In the genomic region with DNA sequence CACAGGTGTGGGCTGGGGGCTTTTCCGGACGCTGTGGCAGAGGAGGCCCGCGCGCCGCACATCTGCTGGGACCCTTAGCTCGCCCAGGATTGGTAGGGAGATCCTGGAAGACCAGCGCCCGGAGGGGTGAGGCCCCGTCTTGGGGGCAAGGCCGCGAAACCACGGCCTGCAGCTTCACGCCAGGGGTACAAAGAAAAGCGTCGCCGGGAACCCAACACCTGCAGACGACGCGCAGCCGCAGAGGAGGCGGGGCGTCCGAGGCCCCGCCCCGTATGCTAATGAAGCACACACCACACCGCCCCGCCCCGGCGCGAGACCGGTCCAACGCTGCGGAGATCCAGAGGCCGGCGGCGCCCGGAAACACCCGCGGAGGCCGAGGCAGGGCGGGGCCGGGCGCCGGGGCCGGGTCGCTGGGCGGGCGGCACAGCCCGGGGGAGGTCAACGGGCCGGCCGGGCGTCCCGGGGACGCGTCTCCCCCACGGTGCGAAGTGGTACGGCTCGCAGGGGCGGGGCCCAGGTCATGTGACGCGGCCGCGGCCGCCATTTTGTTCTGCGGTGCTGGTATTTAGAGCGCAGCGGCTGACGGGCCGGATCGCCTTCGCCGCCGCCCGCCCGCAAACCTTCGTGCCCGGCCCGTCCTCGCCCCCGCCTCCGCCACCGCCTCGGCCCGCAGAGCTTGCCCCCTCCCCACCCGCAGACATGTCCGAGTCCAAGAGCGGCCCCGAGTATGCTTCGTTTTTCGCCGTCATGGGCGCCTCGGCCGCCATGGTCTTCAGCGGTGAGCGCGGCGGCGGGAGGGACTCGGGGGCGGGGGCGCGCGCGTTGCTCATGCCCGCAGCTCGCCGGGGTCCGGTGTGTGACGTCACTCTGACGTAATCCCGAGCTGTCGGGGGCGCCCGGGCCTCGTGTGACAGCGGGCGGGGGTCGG, we compare ENCODE assay signal across 1 cellular context.
A peak's percentile ranks its signal among the peaks of the same experiment; 100 is the strongest.
TF ChIP-seq lines count a peak whose summit lies in the region.

A gene (plus strand): TSS at position 548 of the 928 bp plus-strand sequence. CDS start 152 bp downstream, at position 700.

TF ChIP-seq in A549, 52 proteins besides CTCF, POLR2A, EP300 and RAD21 (continued from another document):
- TF ChIP-seq, protein P1, sequence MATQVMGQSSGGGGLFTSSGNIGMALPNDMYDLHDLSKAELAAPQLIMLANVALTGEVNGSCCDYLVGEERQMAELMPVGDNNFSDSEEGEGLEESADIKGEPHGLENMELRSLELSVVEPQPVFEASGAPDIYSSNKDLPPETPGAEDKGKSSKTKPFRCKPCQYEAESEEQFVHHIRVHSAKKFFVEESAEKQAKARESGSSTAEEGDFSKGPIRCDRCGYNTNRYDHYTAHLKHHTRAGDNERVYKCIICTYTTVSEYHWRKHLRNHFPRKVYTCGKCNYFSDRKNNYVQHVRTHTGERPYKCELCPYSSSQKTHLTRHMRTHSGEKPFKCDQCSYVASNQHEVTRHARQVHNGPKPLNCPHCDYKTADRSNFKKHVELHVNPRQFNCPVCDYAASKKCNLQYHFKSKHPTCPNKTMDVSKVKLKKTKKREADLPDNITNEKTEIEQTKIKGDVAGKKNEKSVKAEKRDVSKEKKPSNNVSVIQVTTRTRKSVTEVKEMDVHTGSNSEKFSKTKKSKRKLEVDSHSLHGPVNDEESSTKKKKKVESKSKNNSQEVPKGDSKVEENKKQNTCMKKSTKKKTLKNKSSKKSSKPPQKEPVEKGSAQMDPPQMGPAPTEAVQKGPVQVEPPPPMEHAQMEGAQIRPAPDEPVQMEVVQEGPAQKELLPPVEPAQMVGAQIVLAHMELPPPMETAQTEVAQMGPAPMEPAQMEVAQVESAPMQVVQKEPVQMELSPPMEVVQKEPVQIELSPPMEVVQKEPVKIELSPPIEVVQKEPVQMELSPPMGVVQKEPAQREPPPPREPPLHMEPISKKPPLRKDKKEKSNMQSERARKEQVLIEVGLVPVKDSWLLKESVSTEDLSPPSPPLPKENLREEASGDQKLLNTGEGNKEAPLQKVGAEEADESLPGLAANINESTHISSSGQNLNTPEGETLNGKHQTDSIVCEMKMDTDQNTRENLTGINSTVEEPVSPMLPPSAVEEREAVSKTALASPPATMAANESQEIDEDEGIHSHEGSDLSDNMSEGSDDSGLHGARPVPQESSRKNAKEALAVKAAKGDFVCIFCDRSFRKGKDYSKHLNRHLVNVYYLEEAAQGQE (IDR thresholded peaks at IDR 0.05), result no peak
- TF ChIP-seq, protein P2, sequence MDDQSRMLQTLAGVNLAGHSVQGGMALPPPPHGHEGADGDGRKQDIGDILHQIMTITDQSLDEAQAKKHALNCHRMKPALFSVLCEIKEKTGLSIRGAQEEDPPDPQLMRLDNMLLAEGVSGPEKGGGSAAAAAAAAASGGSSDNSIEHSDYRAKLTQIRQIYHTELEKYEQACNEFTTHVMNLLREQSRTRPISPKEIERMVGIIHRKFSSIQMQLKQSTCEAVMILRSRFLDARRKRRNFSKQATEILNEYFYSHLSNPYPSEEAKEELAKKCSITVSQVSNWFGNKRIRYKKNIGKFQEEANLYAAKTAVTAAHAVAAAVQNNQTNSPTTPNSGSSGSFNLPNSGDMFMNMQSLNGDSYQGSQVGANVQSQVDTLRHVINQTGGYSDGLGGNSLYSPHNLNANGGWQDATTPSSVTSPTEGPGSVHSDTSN (IDR thresholded peaks at IDR 0.05), result no peak
- no peak for TF ChIP-seq CHD2 (IDR thresholded peaks at IDR 0.05; ENCODE audit: low read length, partially characterized antibody)
- TF ChIP-seq JUN (IDR thresholded peaks at IDR 0.05), result peak; percentile 64 to 94; a peak in 3 of 5 replicates
- no peak for TF ChIP-seq HOXB13 (CRISPR knock-in tag; IDR thresholded peaks at IDR 0.05; ENCODE audit: low read depth)
- peak; percentile 66 for TF ChIP-seq BHLHE40 (IDR thresholded peaks at IDR 0.05; ENCODE audit: low read depth, low read length)
- no peak for TF ChIP-seq SREBF2 (IDR thresholded peaks at IDR 0.05)
- TF ChIP-seq RFX5 (IDR thresholded peaks at IDR 0.05), result 0 out of 2 replicates have a peak, but pooled peaks have one; percentile 27
- no peak for TF ChIP-seq FOXS1 (CRISPR knock-in tag; IDR thresholded peaks at IDR 0.05)
- TF ChIP-seq, protein P3, sequence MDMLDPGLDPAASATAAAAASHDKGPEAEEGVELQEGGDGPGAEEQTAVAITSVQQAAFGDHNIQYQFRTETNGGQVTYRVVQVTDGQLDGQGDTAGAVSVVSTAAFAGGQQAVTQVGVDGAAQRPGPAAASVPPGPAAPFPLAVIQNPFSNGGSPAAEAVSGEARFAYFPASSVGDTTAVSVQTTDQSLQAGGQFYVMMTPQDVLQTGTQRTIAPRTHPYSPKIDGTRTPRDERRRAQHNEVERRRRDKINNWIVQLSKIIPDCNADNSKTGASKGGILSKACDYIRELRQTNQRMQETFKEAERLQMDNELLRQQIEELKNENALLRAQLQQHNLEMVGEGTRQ (IDR thresholded peaks at IDR 0.05), result peak; percentile 78
- TF ChIP-seq ZNF302 (CRISPR knock-in tag; IDR thresholded peaks at IDR 0.05), result no peak
- TF ChIP-seq EHMT2 (IDR thresholded peaks at IDR 0.05; ENCODE audit: low read depth), result no peak
- TF ChIP-seq, protein P4, sequence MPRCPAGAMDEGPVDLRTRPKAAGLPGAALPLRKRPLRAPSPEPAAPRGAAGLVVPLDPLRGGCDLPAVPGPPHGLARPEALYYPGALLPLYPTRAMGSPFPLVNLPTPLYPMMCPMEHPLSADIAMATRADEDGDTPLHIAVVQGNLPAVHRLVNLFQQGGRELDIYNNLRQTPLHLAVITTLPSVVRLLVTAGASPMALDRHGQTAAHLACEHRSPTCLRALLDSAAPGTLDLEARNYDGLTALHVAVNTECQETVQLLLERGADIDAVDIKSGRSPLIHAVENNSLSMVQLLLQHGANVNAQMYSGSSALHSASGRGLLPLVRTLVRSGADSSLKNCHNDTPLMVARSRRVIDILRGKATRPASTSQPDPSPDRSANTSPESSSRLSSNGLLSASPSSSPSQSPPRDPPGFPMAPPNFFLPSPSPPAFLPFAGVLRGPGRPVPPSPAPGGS (IDR thresholded peaks at IDR 0.05), result peak; percentile 87; the same call in 2 of the 3 replicates
- no peak for TF ChIP-seq FOSL2 (IDR thresholded peaks at IDR 0.05)
- TF ChIP-seq FOSL2 (CRISPR knock-in tag; IDR thresholded peaks at IDR 0.05), result peak; percentile 26; the same call in 1 of the 2 replicates
- no peak for TF ChIP-seq ESRRA (IDR thresholded peaks at IDR 0.05; ENCODE audit: borderline replicate concordance, low read length)
- no peak for TF ChIP-seq ZC3H11A (IDR thresholded peaks at IDR 0.05)
- no peak for TF ChIP-seq EHF (CRISPR knock-in tag; IDR thresholded peaks at IDR 0.05)
- TF ChIP-seq, protein P5, sequence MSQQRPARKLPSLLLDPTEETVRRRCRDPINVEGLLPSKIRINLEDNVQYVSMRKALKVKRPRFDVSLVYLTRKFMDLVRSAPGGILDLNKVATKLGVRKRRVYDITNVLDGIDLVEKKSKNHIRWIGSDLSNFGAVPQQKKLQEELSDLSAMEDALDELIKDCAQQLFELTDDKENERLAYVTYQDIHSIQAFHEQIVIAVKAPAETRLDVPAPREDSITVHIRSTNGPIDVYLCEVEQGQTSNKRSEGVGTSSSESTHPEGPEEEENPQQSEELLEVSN (IDR thresholded peaks at IDR 0.05; ENCODE audit: borderline replicate concordance, low read depth), result peak; percentile 68
- no peak for TF ChIP-seq SMC3 (IDR thresholded peaks at IDR 0.05)
- TF ChIP-seq, protein P6, sequence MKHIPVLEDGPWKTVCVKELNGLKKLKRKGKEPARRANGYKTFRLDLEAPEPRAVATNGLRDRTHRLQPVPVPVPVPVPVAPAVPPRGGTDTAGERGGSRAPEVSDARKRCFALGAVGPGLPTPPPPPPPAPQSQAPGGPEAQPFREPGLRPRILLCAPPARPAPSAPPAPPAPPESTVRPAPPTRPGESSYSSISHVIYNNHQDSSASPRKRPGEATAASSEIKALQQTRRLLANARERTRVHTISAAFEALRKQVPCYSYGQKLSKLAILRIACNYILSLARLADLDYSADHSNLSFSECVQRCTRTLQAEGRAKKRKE (CRISPR knock-in tag; IDR thresholded peaks at IDR 0.05; ENCODE audit: low read depth), result no peak
- TF ChIP-seq, protein P7, sequence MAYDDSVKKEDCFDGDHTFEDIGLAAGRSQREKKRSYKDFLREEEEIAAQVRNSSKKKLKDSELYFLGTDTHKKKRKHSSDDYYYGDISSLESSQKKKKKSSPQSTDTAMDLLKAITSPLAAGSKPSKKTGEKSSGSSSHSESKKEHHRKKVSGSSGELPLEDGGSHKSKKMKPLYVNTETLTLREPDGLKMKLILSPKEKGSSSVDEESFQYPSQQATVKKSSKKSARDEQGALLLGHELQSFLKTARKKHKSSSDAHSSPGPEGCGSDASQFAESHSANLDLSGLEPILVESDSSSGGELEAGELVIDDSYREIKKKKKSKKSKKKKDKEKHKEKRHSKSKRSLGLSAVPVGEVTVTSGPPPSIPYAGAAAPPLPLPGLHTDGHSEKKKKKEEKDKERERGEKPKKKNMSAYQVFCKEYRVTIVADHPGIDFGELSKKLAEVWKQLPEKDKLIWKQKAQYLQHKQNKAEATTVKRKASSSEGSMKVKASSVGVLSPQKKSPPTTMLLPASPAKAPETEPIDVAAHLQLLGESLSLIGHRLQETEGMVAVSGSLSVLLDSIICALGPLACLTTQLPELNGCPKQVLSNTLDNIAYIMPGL (CRISPR knock-in tag; IDR thresholded peaks at IDR 0.05; ENCODE audit: borderline replicate concordance), result no peak
- TF ChIP-seq POLR2AphosphoS2 (conservative IDR thresholded peaks at IDR 0.05; ENCODE audit: low read length), result no peak
- TF ChIP-seq PHF8 (IDR thresholded peaks at IDR 0.05; ENCODE audit: borderline replicate concordance, low read depth), result peak; percentile 97
- no peak for TF ChIP-seq NPAS2 (CRISPR knock-in tag; IDR thresholded peaks at IDR 0.05; ENCODE audit: borderline replicate concordance)
- TF ChIP-seq KDM5A (IDR thresholded peaks at IDR 0.05), result peak; percentile 53; the same call in 1 of the 2 replicates
TF ChIP-seq in A549: peak in this region for 11.
